ENCODE assay signal across 14 cellular contexts in the genomic region with DNA sequence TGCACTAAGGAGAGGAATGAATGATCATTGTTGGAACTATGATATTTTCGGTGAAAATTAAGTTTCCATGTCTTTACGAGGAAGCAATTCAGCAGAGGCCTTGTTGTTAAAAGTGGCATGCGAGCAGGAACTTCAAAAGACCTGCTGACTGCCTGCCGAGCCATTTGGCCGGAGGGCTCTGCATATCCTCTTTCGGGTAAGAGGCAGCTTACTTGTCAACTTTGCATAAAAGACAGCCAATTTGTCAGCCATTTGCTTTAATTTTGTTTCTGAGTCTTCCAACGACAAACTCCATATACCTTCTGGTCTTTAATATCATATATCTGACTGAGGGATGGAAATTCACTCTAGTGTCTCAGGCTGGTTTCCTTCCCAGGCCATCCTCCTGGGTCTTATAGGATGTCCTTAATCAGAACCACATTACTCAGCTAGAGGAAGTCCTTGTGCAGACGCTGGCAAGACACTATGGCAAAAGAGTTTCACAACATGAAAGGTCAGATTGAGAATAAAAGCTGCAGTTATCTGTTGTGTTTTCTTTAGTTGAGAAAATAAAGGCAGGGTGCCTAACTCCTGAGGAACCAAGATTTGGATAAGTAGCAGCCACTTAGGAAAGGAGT.
DNase-seq lines count a peak whose midpoint lies in the region; ATAC-seq, FAIRE-seq and TF ChIP-seq lines count a peak whose summit lies in the region.
"Had no signal": no experiment of that assay in that cellular context is flagged by ENCODE, and none has a peak within 500 bp of the region (broad histone marks: within the 10 kb centered on the region; RNA-seq: fewer than 3 reads in every experiment).

No MANE protein-coding gene starts in this region.

- H3K36me3 ChIP-seq in aorta (ENCODE audit: control insufficient read depth in 1 of 2, insufficient read depth in 2 of 2, low read length in 1 of 2), result no peaks in the 10 kb centered on the region
- H3K36me3 ChIP-seq: tibial nerve had no signal

- H3K27me3 Mint-ChIP-seq in dendritic cell treated with granulocyte-macrophage colony-stimulating factor and Interleukin-4, amounts not matched to agents 40 ng/mL and 50 ng/mL, for 4 days, result no peaks in the 10 kb centered on the region

- H3K9me3 ChIP-seq in aorta (ENCODE audit: control insufficient read depth, low read length), result peaks cover 2% of the 10 kb centered on the region
- H3K9me3 ChIP-seq: tibial nerve had no signal

- H3K27ac Mint-ChIP-seq in dendritic cell treated with granulocyte-macrophage colony-stimulating factor and Interleukin-4, amounts not matched to agents 40 ng/mL and 50 ng/mL, for 4 days, result peak overlapping the region; percentile 84
- H3K27ac Mint-ChIP-seq: activated T-cell treated with anti-CD3 and anti-CD28 coated beads, Interleukin-2, amount 50 U/mL, for 72 hours had no signal

- H3K9me3 Mint-ChIP-seq in dendritic cell treated with granulocyte-macrophage colony-stimulating factor and Interleukin-4, amounts not matched to agents 40 ng/mL and 50 ng/mL, for 4 days, result no peaks in the 10 kb centered on the region
- H3K9me3 Mint-ChIP-seq: activated T-cell treated with anti-CD3 and anti-CD28 coated beads, Interleukin-2, amount 50 U/mL, for 72 hours had no signal

- no peak overlapping the region for H3K27ac ChIP-seq in aorta (ENCODE audit: low read depth in 1 of 2, low read length in 2 of 2)

- H3K4me3 ChIP-seq in aorta (ENCODE audit: low read length in 2 of 2), result no peak overlapping the region
- H3K4me3 ChIP-seq: tibial nerve had no signal

- no peak for TF ChIP-seq CTCF in D721Med (IDR thresholded peaks at IDR 0.05; ENCODE audit: insufficient read depth, missing control alignments)

- intact Hi-C loops in Right ventricle myocardium inferior (cut with DNase I) (no loop called here), cardiac septum (cut with DNase I) (no loop called here), aorta (cut with DNase I) (no loop called here)
- intact Hi-C loops in dendritic cell treated with granulocyte-macrophage colony-stimulating factor and Interleukin-4, amounts not matched to agents 40 ng/mL and 50 ng/mL, for 4 days (cut with micrococcal nuclease), result no loop called here

- peaks cover 1 to 6% of the 10 kb centered on the region in 2 donors for H3K27me3 ChIP-seq in aorta (ENCODE audit: control insufficient read depth in 1 of 2, insufficient read depth in 2 of 2, low read length in 1 of 2)
- H3K27me3 ChIP-seq: tibial nerve had no signal

- 80% methylated on average over 8 of the region's 8 CpGs for WGBS in aorta, 2 donors

- ATAC-seq in Right ventricle myocardium inferior (peak; percentile 62), aorta (ENCODE audit: low FRiP score) (peak; percentile 8), GM18519 (IDR thresholded peaks at IDR 0.05; ENCODE audit: low FRiP score, unreplicated experiment) (no peak)
- ATAC-seq: activated T-cell treated with anti-CD3 and anti-CD28 coated beads, Interleukin-2, amount 50 U/mL, for 72 hours had no signal

- no peaks in the 10 kb centered on the region for H3K4me1 ChIP-seq in aorta (ENCODE audit: control insufficient read depth in 1 of 2, insufficient read depth in 2 of 2, low read length in 2 of 2)

- no peak overlapping the region for H3K4me3 Mint-ChIP-seq in dendritic cell treated with granulocyte-macrophage colony-stimulating factor and Interleukin-4, amounts not matched to agents 40 ng/mL and 50 ng/mL, for 4 days
- H3K4me3 Mint-ChIP-seq: activated T-cell treated with anti-CD3 and anti-CD28 coated beads, Interleukin-2, amount 50 U/mL, for 72 hours had no signal

- DNase-seq in Right ventricle myocardium inferior (ENCODE audit: missing footprints) (no peak), cardiac septum (ENCODE audit: low spot score) (no peak), islet precursor cell (peak; percentile 94), aorta (peak in 1 of 2 donors; percentile 70), D721Med (ENCODE audit: insufficient read length, low spot score) (no peak), NK-92 (lab: John Stamatoyannopoulos, UW; ENCODE audit: unreplicated experiment) (no peak)
- DNase-seq: activated CD4-positive, alpha-beta T cell treated with anti-CD3 and anti-CD28 coated beads for 1 hour; activated T-cell treated with anti-CD3 and anti-CD28 coated beads, Interleukin-2, amount 50 U/mL, for 72 hours; NCI-H1417 treated with DMSO at 0.1 percent for 48 hours; NCI-H526 had no signal

- H3K4me1 Mint-ChIP-seq in dendritic cell treated with granulocyte-macrophage colony-stimulating factor and Interleukin-4, amounts not matched to agents 40 ng/mL and 50 ng/mL, for 4 days (ENCODE audit: low read depth), result peaks cover 71% of the 10 kb centered on the region

- FAIRE-seq in D721Med (lab: Jason Lieb, UNC), result no peak
- FAIRE-seq: endometrium had no signal

- no peaks in the 10 kb centered on the region for H3K36me3 Mint-ChIP-seq in dendritic cell treated with granulocyte-macrophage colony-stimulating factor and Interleukin-4, amounts not matched to agents 40 ng/mL and 50 ng/mL, for 4 days (ENCODE audit: low read depth)
